Comparison of ENCODE assay signal across 1 cellular context in the genomic region with DNA sequence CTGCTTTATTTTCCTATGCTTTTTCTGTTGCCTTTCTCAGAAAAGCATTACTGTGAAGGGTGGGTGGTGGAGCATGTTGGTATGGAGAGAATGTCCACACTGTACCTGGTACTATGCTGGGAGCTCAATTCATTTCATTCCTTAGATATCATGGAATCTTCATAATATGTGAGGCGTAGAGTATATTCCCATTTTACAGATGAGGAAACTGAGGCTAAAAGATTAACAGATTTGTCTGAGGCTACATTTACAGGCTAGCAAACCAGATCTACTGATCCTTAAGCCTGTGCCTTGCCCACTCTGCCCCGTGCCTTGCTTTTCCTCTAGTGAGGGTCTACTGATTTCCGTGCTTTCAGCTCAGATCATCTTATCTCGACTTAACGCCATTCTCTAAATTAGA.
TF ChIP-seq lines count a peak whose summit lies in the region.

No MANE protein-coding gene starts in this region.

TF ChIP-seq in K562, 482 proteins besides CTCF, POLR2A, EP300 and RAD21:
- no peak for TF ChIP-seq GATAD2A (IDR thresholded peaks at IDR 0.05)
- no peak for TF ChIP-seq ZNF165 (CRISPR knock-in tag; IDR thresholded peaks at IDR 0.05; ENCODE audit: borderline replicate concordance)
- no peak for TF ChIP-seq BRCA1 (IDR thresholded peaks at IDR 0.05)
- TF ChIP-seq BRCA1 (CRISPR knock-in tag; IDR thresholded peaks at IDR 0.05): no peak
- no peak for TF ChIP-seq MYC (IDR thresholded peaks at IDR 0.05; ENCODE audit: low read depth, low read length)
- TF ChIP-seq MYC (CRISPR knock-in tag; IDR thresholded peaks at IDR 0.05; ENCODE audit: borderline replicate concordance, low read depth): no peak
- TF ChIP-seq ZNF134 (CRISPR knock-in tag; conservative IDR thresholded peaks at IDR 0.05): no peak
- TF ChIP-seq RBM25 (IDR thresholded peaks at IDR 0.05; ENCODE audit: low read depth, low read length, severe bottlenecking): peak; percentile 95
- TF ChIP-seq E2F3 (CRISPR knock-in tag; IDR thresholded peaks at IDR 0.05): no peak
- TF ChIP-seq TRIM24 (IDR thresholded peaks at IDR 0.05): no peak
- TF ChIP-seq ZNF830 (CRISPR knock-in tag; IDR thresholded peaks at IDR 0.05): no peak
- TF ChIP-seq SMAD1 (IDR thresholded peaks at IDR 0.05; ENCODE audit: low read depth, low read length, partially characterized antibody): no peak
- no peak for TF ChIP-seq GABPA (tag; conservative IDR thresholded peaks at IDR 0.05; ENCODE audit: low read depth)
- TF ChIP-seq CHD4 (IDR thresholded peaks at IDR 0.05; ENCODE audit: insufficient read depth, insufficient replicate concordance, low read depth, low read length, poor library complexity, severe bottlenecking): peak; percentile 76
- peak; percentile 53 to 64; a peak in 2 of 4 replicates for TF ChIP-seq KDM1A (IDR thresholded peaks at IDR 0.05)
- TF ChIP-seq CXXC5 (CRISPR knock-in tag; IDR thresholded peaks at IDR 0.05): no peak
- peak; percentile 82 for TF ChIP-seq ADNP (tag; IDR thresholded peaks at IDR 0.05)
- no peak for TF ChIP-seq ARNT (IDR thresholded peaks at IDR 0.05)
- TF ChIP-seq YY1 (IDR thresholded peaks at IDR 0.05; ENCODE audit: borderline replicate concordance in 1 of 3, control insufficient read depth in 1 of 3, extremely low read depth in 1 of 3, insufficient read depth in 3 of 3, insufficient read length in 1 of 3, insufficient replicate concordance in 2 of 3, low read depth in 1 of 3, low read length in 2 of 3): no peak
- TF ChIP-seq MCM7 (IDR thresholded peaks at IDR 0.05): no peak
- TF ChIP-seq ZNF707 (CRISPR knock-in tag; conservative IDR thresholded peaks at IDR 0.05): no peak
- TF ChIP-seq SMARCA5 (IDR thresholded peaks at IDR 0.05): 0 out of 2 replicates have a peak, but pooled peaks have one; percentile 28
- TF ChIP-seq SIX5 (IDR thresholded peaks at IDR 0.05; ENCODE audit: borderline replicate concordance in 1 of 2, insufficient read depth in 1 of 2, low read depth in 1 of 2, low read length in 2 of 2): no peak
- TF ChIP-seq HDAC2 (IDR thresholded peaks at IDR 0.05): 0 out of 2 replicates have a peak, but pooled peaks have one; percentile 26
- TF ChIP-seq BCOR (IDR thresholded peaks at IDR 0.05): peak; percentile 53; the same call in 1 of the 2 replicates
